20 cellular contexts compared by ENCODE assay signal in the genomic region with DNA sequence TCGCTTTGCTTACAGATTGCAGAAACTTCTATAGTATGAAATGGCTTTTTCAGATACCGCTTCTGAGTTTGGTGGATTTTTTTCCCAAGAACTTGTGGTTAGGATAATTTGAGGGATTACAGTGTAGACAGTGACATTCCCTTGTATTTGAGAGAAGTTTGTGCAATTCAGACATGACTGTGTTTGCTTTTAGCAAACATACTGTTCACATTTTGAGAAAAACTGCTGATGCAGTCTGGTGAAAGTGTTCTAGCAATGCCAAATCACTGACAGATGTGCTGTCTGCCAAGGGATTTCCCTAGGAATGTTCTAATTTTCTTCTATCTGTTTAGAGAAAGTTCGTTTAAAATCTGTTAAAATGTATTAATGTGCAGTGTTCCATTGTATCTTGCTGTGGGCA.
"Had no signal": no experiment of that assay in that cellular context is flagged by ENCODE, and none has a peak within 500 bp of the region (broad histone marks: within the 10 kb centered on the region; RNA-seq: fewer than 3 reads in every experiment).

No MANE protein-coding gene starts in this region.

- H3K36me3 Mint-ChIP-seq: activated naive CD4-positive, alpha-beta T cell treated with anti-CD3 and anti-CD28 coated beads, Interleukin-2, amount 50 U/mL, for 24 hours; naive thymus-derived CD8-positive, alpha-beta T cell had no signal

- FAIRE-seq: colon, endothelial cell of umbilical vein had no signal

- H3K4me3 Mint-ChIP-seq: activated naive CD4-positive, alpha-beta T cell treated with anti-CD3 and anti-CD28 coated beads, Interleukin-2, amount 50 U/mL, for 24 hours; naive thymus-derived CD8-positive, alpha-beta T cell; stimulated activated naive B cell treated with anti-CD40 and anti-IgM and Interleukin-4, amounts not matched to agents 10 μg/mL and 1 μg/mL and 100 μg/mL, for 72 hours; T-helper 2 cell treated with Interferon-gamma antibody and Interleukin-4, amounts not matched to agents 5 μg/mL and 100 μg/mL, for 36 hours had no signal

- H3K27me3 ChIP-seq: right atrium auricular region, upper lobe of left lung had no signal

- DNase-seq: activated CD4-positive, alpha-beta T cell treated with anti-CD3 and anti-CD28 coated beads, Interleukin-2, amount 50 U/mL, for 1 hour; activated effector memory CD4-positive, alpha-beta T cell treated with Interleukin-2 at 50 U/mL for 16 hours; activated T-cell treated with anti-CD3 and anti-CD28 coated beads, Interleukin-2, amount 50 U/mL, for 1 hour; anterior cingulate cortex; effector CD4-positive, alpha-beta T cell; hypothalamus; left cardiac atrium; mammary epithelial cell; mucosa of descending colon; naive thymus-derived CD8-positive, alpha-beta T cell; stimulated activated CD4-positive, alpha-beta T cell treated with anti-CD3 and anti-CD28 coated beads, Interleukin-2, amount 100 ng/mL, for 24 hours; stimulated activated naive B cell treated with anti-CD40 and anti-IgM and Interleukin-4, amounts not matched to agents 10 μg/mL and 1 μg/mL and 100 μg/mL, for 72 hours; substantia nigra; SW 1271; upper lobe of left lung had no signal

- H3K27ac ChIP-seq: right atrium auricular region, upper lobe of left lung had no signal

- H3K27me3 Mint-ChIP-seq: activated naive CD4-positive, alpha-beta T cell treated with anti-CD3 and anti-CD28 coated beads, Interleukin-2, amount 50 U/mL, for 24 hours had no signal

- H3K4me3 ChIP-seq: mucosa of descending colon, right atrium auricular region, upper lobe of left lung had no signal

- H3K27ac Mint-ChIP-seq: activated naive CD4-positive, alpha-beta T cell treated with anti-CD3 and anti-CD28 coated beads, Interleukin-2, amount 50 U/mL, for 24 hours; naive thymus-derived CD8-positive, alpha-beta T cell; stimulated activated naive B cell treated with anti-CD40 and anti-IgM and Interleukin-4, amounts not matched to agents 10 μg/mL and 1 μg/mL and 100 μg/mL, for 72 hours; T-helper 2 cell treated with Interferon-gamma antibody and Interleukin-4, amounts not matched to agents 5 μg/mL and 100 μg/mL, for 36 hours had no signal

- H3K9me3 Mint-ChIP-seq: naive thymus-derived CD8-positive, alpha-beta T cell; stimulated activated naive B cell treated with anti-CD40 and anti-IgM and Interleukin-4, amounts not matched to agents 10 μg/mL and 1 μg/mL and 100 μg/mL, for 72 hours; T-helper 2 cell treated with Interferon-gamma antibody and Interleukin-4, amounts not matched to agents 5 μg/mL and 100 μg/mL, for 36 hours had no signal

- H3K36me3 ChIP-seq: right atrium auricular region, upper lobe of left lung had no signal

- H3K9me3 ChIP-seq: mucosa of descending colon, right atrium auricular region, upper lobe of left lung had no signal
